Comparison of ENCODE assay signal across 12 cellular contexts in genomic region chr17:74746376-74746775, GRCh38. TPM values are rescaled to one million over a fixed set of nuclear protein-coding genes. Genes with fewer than 3 reads are reported as not detected.
A peak's percentile ranks its signal among the peaks of the same experiment; 100 is the strongest.
DNase-seq lines count a peak whose midpoint lies in the region; ATAC-seq and TF ChIP-seq lines count a peak whose summit lies in the region.
"Had no signal": no experiment of that assay in that cellular context is flagged by ENCODE, and none has a peak within 500 bp of the region (broad histone marks: within the 10 kb centered on the region; RNA-seq: fewer than 3 reads in every experiment).

No MANE protein-coding gene starts in this region.

- peak overlapping the region; percentile 46 for H3K27ac Mint-ChIP-seq in activated T-helper 2 cell treated with anti-CD3 and anti-CD28 coated beads, Interferon-gamma antibody, Interleukin-2, Interleukin-4, amounts not matched to agents 10 μg/mL and 5 μg/mL and 100 μg/mL, durations not matched to agents 14 hours and 24 hours and 36 hours

- peaks cover 4% of the 10 kb centered on the region for H3K79me1 ChIP-seq in mesenchymal stem cell (replicated peaks; ENCODE audit: low read length, poor library complexity, severe bottlenecking)

- H4K91ac ChIP-seq in mesenchymal stem cell (ENCODE audit: low read length) = peak overlapping the region; percentile 74

- peak overlapping the region; percentile 51 to 98 for H2BK12ac ChIP-seq in mesenchymal stem cell (ENCODE audit: low read length in 2 of 2)

- H3K36me3 Mint-ChIP-seq in activated T-helper 2 cell treated with anti-CD3 and anti-CD28 coated beads, Interferon-gamma antibody, Interleukin-2, Interleukin-4, amounts not matched to agents 10 μg/mL and 5 μg/mL and 100 μg/mL, durations not matched to agents 14 hours and 24 hours and 36 hours (ENCODE audit: low read depth) = peaks cover 29% of the 10 kb centered on the region

- H3K4me1 ChIP-seq in heart left ventricle = peaks cover 2 to 85% (median 38%) of the 10 kb centered on the region in 12 donors
- H3K4me1 ChIP-seq in mesenchymal stem cell (ENCODE audit: control insufficient read depth, insufficient read depth, low read depth, low read length) = peaks cover 40% of the 10 kb centered on the region
- H3K4me1 ChIP-seq in upper lobe of right lung = peaks cover 60% of the 10 kb centered on the region

- no peaks in the 10 kb centered on the region for H3K9me3 Mint-ChIP-seq in activated T-helper 2 cell treated with anti-CD3 and anti-CD28 coated beads, Interferon-gamma antibody, Interleukin-2, Interleukin-4, amounts not matched to agents 10 μg/mL and 5 μg/mL and 100 μg/mL, durations not matched to agents 14 hours and 24 hours and 36 hours

- H3K27me3 ChIP-seq in heart left ventricle (peaks cover 0 to 4% (median 0%) of the 10 kb centered on the region in 9 donors), mesenchymal stem cell (ENCODE audit: control insufficient read depth in 1 of 2, insufficient read depth in 1 of 2, low read length in 2 of 2) (peaks cover 0 to 31% of the 10 kb centered on the region in 2 experiments), upper lobe of right lung (no peaks in the 10 kb centered on the region)
- H3K27me3 ChIP-seq: colonic mucosa had no signal

- WGBS in heart left ventricle, 4 donors = 83 to 87% (median 84%) methylated on average over 5 of the region's 5 CpGs
- WGBS in mesenchymal stem cell = 52% methylated on average over 5 of the region's 5 CpGs

- no peak overlapping the region for H3K4me3 ChIP-seq in heart left ventricle
- H3K4me3 ChIP-seq in mesenchymal stem cell (ENCODE audit: insufficient read depth in 1 of 2, low read depth in 1 of 2, low read length in 2 of 2) = no peak overlapping the region
- H3K4me3 ChIP-seq in upper lobe of right lung = no peak overlapping the region
- H3K4me3 ChIP-seq: colonic mucosa had no signal

- DNase-seq in left ventricle myocardium superior (peak; percentile 23), heart left ventricle (no peak), mesenchymal stem cell (peak; percentile 38), upper lobe of right lung (no peak), GM19240 (ENCODE audit: insufficient read length, low spot score) (no peak), NCI-H2171 (lab: John Stamatoyannopoulos, UW) (no peak)
- no peak for DNase-seq in activated T-helper 2 cell treated with anti-CD3 and anti-CD28 coated beads, Interferon-gamma antibody, Interleukin-2, Interleukin-4, amounts not matched to agents 10 μg/mL and 5 μg/mL and 100 μg/mL, durations not matched to agents 14 hours and 24 hours and 36 hours (ENCODE audit: low spot score)
- DNase-seq: activated naive CD4-positive, alpha-beta T cell treated with Interleukin-2 at 50 U/mL for 16 hours; colonic mucosa; NCI-H2081 treated with DMSO at 0.1 percent for 48 hours had no signal

- H2AK5ac ChIP-seq in mesenchymal stem cell (ENCODE audit: low read length, severe bottlenecking) = no peak overlapping the region

- peak overlapping the region; percentile 18 to 71 for H3K4ac ChIP-seq in mesenchymal stem cell (ENCODE audit: low read depth in 1 of 2, low read length in 2 of 2)

- H3K4me1 Mint-ChIP-seq in activated T-helper 2 cell treated with anti-CD3 and anti-CD28 coated beads, Interferon-gamma antibody, Interleukin-2, Interleukin-4, amounts not matched to agents 10 μg/mL and 5 μg/mL and 100 μg/mL, durations not matched to agents 14 hours and 24 hours and 36 hours (ENCODE audit: low read depth) = peaks cover 60% of the 10 kb centered on the region

- peak overlapping the region in 3 of 12 donors; percentile 41 to 92 (median 89) for H3K27ac ChIP-seq in heart left ventricle
- no peak overlapping the region for H3K27ac ChIP-seq in mesenchymal stem cell (ENCODE audit: low read length, poor library complexity, severe bottlenecking)
- peak overlapping the region; percentile 3 for H3K27ac ChIP-seq in upper lobe of right lung

- H3K18ac ChIP-seq in mesenchymal stem cell (ENCODE audit: low read depth in 1 of 2, low read length in 2 of 2) = peak overlapping the region; percentile 49 to 76

- ATAC-seq in left ventricle myocardium superior = no peak
- ATAC-seq in heart left ventricle = no peak
- ATAC-seq in upper lobe of right lung = no peak
- ATAC-seq in GM18519 (IDR thresholded peaks at IDR 0.05; ENCODE audit: low FRiP score, unreplicated experiment) = no peak

- no peak for TF ChIP-seq CTCF in heart left ventricle (IDR thresholded peaks at IDR 0.05)
- TF ChIP-seq CTCF in upper lobe of right lung (IDR thresholded peaks at IDR 0.05) = no peak

- H3K9me3 ChIP-seq in heart left ventricle (no peaks in the 10 kb centered on the region), mesenchymal stem cell (ENCODE audit: control insufficient read depth, low read length) (no peaks in the 10 kb centered on the region), upper lobe of right lung (no peaks in the 10 kb centered on the region)
- H3K9me3 ChIP-seq: colonic mucosa had no signal

- no peak overlapping the region for H3K9ac ChIP-seq in mesenchymal stem cell (ENCODE audit: low read length)

- H2BK120ac ChIP-seq in mesenchymal stem cell (ENCODE audit: low read depth, low read length) = peak overlapping the region; percentile 61

- no peak overlapping the region for H2BK5ac ChIP-seq in mesenchymal stem cell (ENCODE audit: low read depth, low read length, poor library complexity, severe bottlenecking)

- H4K8ac ChIP-seq in mesenchymal stem cell (ENCODE audit: low read length) = peak overlapping the region; percentile 82

- H2BK15ac ChIP-seq in mesenchymal stem cell (ENCODE audit: low read depth, poor library complexity, severe bottlenecking) = peak overlapping the region; percentile 82

- peak overlapping the region; percentile 67 for H3K4me3 Mint-ChIP-seq in activated T-helper 2 cell treated with anti-CD3 and anti-CD28 coated beads, Interferon-gamma antibody, Interleukin-2, Interleukin-4, amounts not matched to agents 10 μg/mL and 5 μg/mL and 100 μg/mL, durations not matched to agents 14 hours and 24 hours and 36 hours (ENCODE audit: low read depth)

- no peak overlapping the region for H2AFZ ChIP-seq in mesenchymal stem cell (ENCODE audit: low read depth, low read length)

- no peak overlapping the region for H3K4me2 ChIP-seq in mesenchymal stem cell (ENCODE audit: low read length, poor library complexity, severe bottlenecking)

- no peaks in the 10 kb centered on the region for H3K27me3 Mint-ChIP-seq in activated T-helper 2 cell treated with anti-CD3 and anti-CD28 coated beads, Interferon-gamma antibody, Interleukin-2, Interleukin-4, amounts not matched to agents 10 μg/mL and 5 μg/mL and 100 μg/mL, durations not matched to agents 14 hours and 24 hours and 36 hours (ENCODE audit: low read depth)

- intact Hi-C loops in left ventricle myocardium superior (cut with micrococcal nuclease) (no loop called here), heart left ventricle (cut with DNase I) (loop anchor here in 2 of 10 donors (2.0 to 5.0 kb wide), 2 partner anchors 36 to 118 kb away; no protein-coding TSS in a partner anchor), upper lobe of right lung (cut with DNase I) (loop anchor here (10.0 kb wide), 1 partner anchor 118 kb away; no protein-coding TSS in a partner anchor)
- intact Hi-C loops in activated T-helper 2 cell treated with anti-CD3 and anti-CD28 coated beads, Interferon-gamma antibody, Interleukin-2, Interleukin-4, amounts not matched to agents 10 μg/mL and 5 μg/mL and 100 μg/mL, durations not matched to agents 14 hours and 24 hours and 36 hours (cut with micrococcal nuclease) = no loop called here

- no peak overlapping the region for H3K14ac ChIP-seq in mesenchymal stem cell (ENCODE audit: low read length in 2 of 2)

- H3K36me3 ChIP-seq in heart left ventricle (no peaks in the 10 kb centered on the region), mesenchymal stem cell (ENCODE audit: control insufficient read depth in 1 of 2, insufficient read depth in 2 of 2, low read depth in 1 of 2, low read length in 2 of 2) (no peaks in the 10 kb centered on the region), upper lobe of right lung (no peaks in the 10 kb centered on the region)
- H3K36me3 ChIP-seq: colonic mucosa had no signal

- no peak for TF ChIP-seq POLR2A in heart left ventricle (IDR thresholded peaks at IDR 0.05)

- H3K23ac ChIP-seq in mesenchymal stem cell (ENCODE audit: low read length in 2 of 2) = no peak overlapping the region

RNA-seq across cellular contexts. Expression of gene NHERF1, which starts 2.1 kb away (rescaled TPM):
- total RNA-seq in left ventricle myocardium superior = 16.0 TPM
- total RNA-seq in heart left ventricle = 10 to 100 TPM; 11.6 to 42.2 (median 19.2) TPM
- polyA plus RNA-seq in heart left ventricle = 10 to 100 TPM in 1 of 2 donors, 1 to 10 TPM in 1; 7.5 to 37.7 TPM
- total RNA-seq in activated T-helper 2 cell treated with anti-CD3 and anti-CD28 coated beads, Interferon-gamma antibody, Interleukin-2, Interleukin-4, amounts not matched to agents 10 μg/mL and 5 μg/mL and 100 μg/mL, durations not matched to agents 14 hours and 24 hours and 36 hours = 129 and 133 TPM in 2 replicates
- polyA plus RNA-seq in mesenchymal stem cell (2013, experiment 1 of 2) = 126 TPM
- polyA plus RNA-seq in mesenchymal stem cell (2013, experiment 2 of 2) = 126 TPM
- 28.4 TPM for total RNA-seq in upper lobe of right lung

RNA-seq across cellular contexts. Expression of gene RAB37, which starts 9.3 kb away (rescaled TPM):
- total RNA-seq in left ventricle myocardium superior (2.8 TPM), heart left ventricle (1 to 10 TPM in 8 of 9 donors, under 1 TPM in 1; 0.76 to 3.6 (median 1.7) TPM), upper lobe of right lung (6.8 TPM)
- 1 to 10 TPM in 1 of 2 donors, under 1 TPM in 1; 0.83 to 2.0 TPM for polyA plus RNA-seq in heart left ventricle
- 9.7 and 12.1 TPM in 2 replicates for total RNA-seq in activated T-helper 2 cell treated with anti-CD3 and anti-CD28 coated beads, Interferon-gamma antibody, Interleukin-2, Interleukin-4, amounts not matched to agents 10 μg/mL and 5 μg/mL and 100 μg/mL, durations not matched to agents 14 hours and 24 hours and 36 hours
- polyA plus RNA-seq in mesenchymal stem cell (2013, experiment 1 of 2) = 2.4 TPM
- polyA plus RNA-seq in mesenchymal stem cell (2013, experiment 2 of 2) = 1.9 TPM

RNA-seq across cellular contexts. Expression of gene NAT9, which starts 29.8 kb away (rescaled TPM):
- total RNA-seq in left ventricle myocardium superior (21.1 TPM), heart left ventricle (10 to 100 TPM in 7 of 9 donors, 1 to 10 TPM in 2; 7.9 to 22.9 (median 17.1) TPM), upper lobe of right lung (40.8 TPM)
- 10 to 100 TPM; 18.2 to 36.6 TPM for polyA plus RNA-seq in heart left ventricle
- total RNA-seq in activated T-helper 2 cell treated with anti-CD3 and anti-CD28 coated beads, Interferon-gamma antibody, Interleukin-2, Interleukin-4, amounts not matched to agents 10 μg/mL and 5 μg/mL and 100 μg/mL, durations not matched to agents 14 hours and 24 hours and 36 hours = 55.3 TPM in 2 replicates
- polyA plus RNA-seq in mesenchymal stem cell (2013, experiment 1 of 2) = 29.5 TPM
- polyA plus RNA-seq in mesenchymal stem cell (2013, experiment 2 of 2) = 30.4 TPM

RNA-seq across cellular contexts. Expression of gene CD300LF, which starts 33.7 kb away (rescaled TPM):
- total RNA-seq in left ventricle myocardium superior (not detected), heart left ventricle (1 to 10 TPM in 2 of 9 donors, under 1 TPM in 5, not detected in 2; 0.20 to 7.0 (median 0.42) TPM), upper lobe of right lung (38.0 TPM)
- polyA plus RNA-seq in heart left ventricle = under 1 TPM; 0.15 to 0.61 TPM
- not detected in 2 replicates for total RNA-seq in activated T-helper 2 cell treated with anti-CD3 and anti-CD28 coated beads, Interferon-gamma antibody, Interleukin-2, Interleukin-4, amounts not matched to agents 10 μg/mL and 5 μg/mL and 100 μg/mL, durations not matched to agents 14 hours and 24 hours and 36 hours
- polyA plus RNA-seq in mesenchymal stem cell (2013, experiment 1 of 2) = not detected
- not detected for polyA plus RNA-seq in mesenchymal stem cell (2013, experiment 2 of 2)
- total RNA-seq: LHCN-M2 had no signal

Comparison
In these comparisons a context has a peak if more than half of its experiments do, and no peak if none do; other contexts are left out.
1. DNase-seq: peak in left ventricle myocardium superior (single experiment) and mesenchymal stem cell (single experiment); none in heart left ventricle (0 of 5), activated T-helper 2 cell treated with anti-CD3 and anti-CD28 coated beads, Interferon-gamma antibody, Interleukin-2, Interleukin-4, amounts not matched to agents 10 μg/mL and 5 μg/mL and 100 μg/mL, durations not matched to agents 14 hours and 24 hours and 36 hours (single experiment), upper lobe of right lung (single experiment), GM19240 (single experiment) and NCI-H2171 (single experiment).